ENCODE assay signal across 10 cellular contexts in the genomic region with DNA sequence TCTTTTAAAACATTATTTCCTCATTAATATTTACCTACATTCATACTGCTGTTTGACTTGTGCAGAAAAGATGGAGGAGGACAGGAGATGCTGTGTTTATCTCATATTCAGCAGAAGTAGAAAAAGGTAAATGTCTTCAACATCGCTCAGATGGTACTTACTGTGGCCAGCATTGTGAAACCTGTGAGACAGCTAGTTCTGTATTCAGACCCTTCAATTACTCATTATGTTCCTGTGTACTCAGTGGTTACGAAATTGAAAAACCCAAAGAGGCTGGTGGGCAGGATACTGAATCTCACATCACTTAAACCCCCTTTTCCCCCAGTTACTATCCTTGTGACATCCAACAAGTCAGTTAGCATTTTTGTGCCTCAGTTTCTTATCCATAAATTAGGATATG.
A peak's percentile ranks its signal among the peaks of the same experiment; 100 is the strongest.
DNase-seq lines count a peak whose midpoint lies in the region; ATAC-seq and TF ChIP-seq lines count a peak whose summit lies in the region.
"Had no signal": no experiment of that assay in that cellular context is flagged by ENCODE, and none has a peak within 500 bp of the region (broad histone marks: within the 10 kb centered on the region; RNA-seq: fewer than 3 reads in every experiment).

No MANE protein-coding gene starts in this region.

- in situ Hi-C loops in GM13976 (cut with MboI; ENCODE audit: low sequenced_read_pairs, unreplicated experiment), result no loop called here

- peak overlapping the region; percentile 11 for H3K27ac Mint-ChIP-seq in activated T-helper 17 cell treated with anti-CD3 and anti-CD28 coated beads, Interleukin-2, amount 50 U/mL, for 72 hours

- no peaks in the 10 kb centered on the region for H3K27me3 Mint-ChIP-seq in activated T-helper 17 cell treated with anti-CD3 and anti-CD28 coated beads, Interleukin-2, amount 50 U/mL, for 72 hours
- H3K27me3 Mint-ChIP-seq: CD4-positive, CD25-positive, alpha-beta regulatory T cell had no signal

- H3K4me1 Mint-ChIP-seq in activated T-helper 17 cell treated with anti-CD3 and anti-CD28 coated beads, Interleukin-2, amount 50 U/mL, for 72 hours, result peaks cover 20% of the 10 kb centered on the region

- ATAC-seq in GM21367 (IDR thresholded peaks at IDR 0.05; ENCODE audit: unreplicated experiment) (peak; percentile 96), HG03175 (IDR thresholded peaks at IDR 0.05; ENCODE audit: unreplicated experiment) (peak; percentile 97)
- peak; percentile 83 for ATAC-seq in activated T-helper 17 cell treated with anti-CD3 and anti-CD28 coated beads, Interleukin-2, amount 50 U/mL, for 72 hours (replicated peaks)
- ATAC-seq: left ventricle myocardium superior had no signal

- peaks cover 21% of the 10 kb centered on the region for H3K36me3 Mint-ChIP-seq in activated T-helper 17 cell treated with anti-CD3 and anti-CD28 coated beads, Interleukin-2, amount 50 U/mL, for 72 hours (ENCODE audit: low read depth)

- no peak overlapping the region for H3K4me3 Mint-ChIP-seq in activated T-helper 17 cell treated with anti-CD3 and anti-CD28 coated beads, Interleukin-2, amount 50 U/mL, for 72 hours
- H3K4me3 Mint-ChIP-seq: CD4-positive, CD25-positive, alpha-beta regulatory T cell had no signal

- DNase-seq in GM13976 (ENCODE audit: low spot score) (peak; percentile 66), erythroblast (lab: John Stamatoyannopoulos, UW) (no peak), NCI-H1436 treated with DMSO at 0.1 percent for 48 hours (lab: John Stamatoyannopoulos, UW) (no peak), NCI-H2107 treated with DMSO at 0.1 percent for 48 hours (lab: John Stamatoyannopoulos, UW; ENCODE audit: unreplicated experiment) (no peak)
- DNase-seq in effector CD4-positive, alpha-beta T cell, result no peak
- DNase-seq: CD4-positive, CD25-positive, alpha-beta regulatory T cell; left ventricle myocardium superior had no signal

- no peak for TF ChIP-seq POLR2A in erythroblast (IDR thresholded peaks at IDR 0.05; ENCODE audit: low read length)

- H3K9me3 Mint-ChIP-seq in activated T-helper 17 cell treated with anti-CD3 and anti-CD28 coated beads, Interleukin-2, amount 50 U/mL, for 72 hours, result no peaks in the 10 kb centered on the region
- H3K9me3 Mint-ChIP-seq: CD4-positive, CD25-positive, alpha-beta regulatory T cell had no signal

- TF ChIP-seq CTCF in GM13976 (IDR thresholded peaks at IDR 0.05; ENCODE audit: borderline replicate concordance, control extremely low read depth, extremely low read depth, insufficient read depth, missing control alignments), result no peak
